1 cellular context compared by ENCODE assay signal in genomic region chr2:10120158-10120937, GRCh38.
A peak's percentile ranks its signal among the peaks of the same experiment; 100 is the strongest.
TF ChIP-seq lines count a peak whose summit lies in the region.

No MANE protein-coding gene starts in this region.

TF ChIP-seq in K562, 482 proteins besides CTCF, POLR2A, EP300 and RAD21 (continued from another document and continues in another):
- peak; percentile 87 for TF ChIP-seq ZNF395 (CRISPR knock-in tag; IDR thresholded peaks at IDR 0.05)
- no peak for TF ChIP-seq ESRRB (CRISPR knock-in tag; IDR thresholded peaks at IDR 0.05; ENCODE audit: borderline replicate concordance)
- peak; percentile 71 for TF ChIP-seq MYNN (IDR thresholded peaks at IDR 0.05)
- no peak for TF ChIP-seq MYNN (CRISPR knock-in tag; IDR thresholded peaks at IDR 0.05)
- TF ChIP-seq ZNF699 (CRISPR knock-in tag; IDR thresholded peaks at IDR 0.05; ENCODE audit: insufficient replicate concordance), result no peak
- TF ChIP-seq MYBL2 (IDR thresholded peaks at IDR 0.05; ENCODE audit: low read depth), result no peak
- no peak for TF ChIP-seq MYBL2 (CRISPR knock-in tag; IDR thresholded peaks at IDR 0.05; ENCODE audit: borderline replicate concordance)
- TF ChIP-seq SIN3A (IDR thresholded peaks at IDR 0.05; ENCODE audit: borderline replicate concordance in 2 of 2, control insufficient read depth in 1 of 2, low read depth in 2 of 2, low read length in 2 of 2), result peak; percentile 65 to 68; a peak in 3 of 4 replicates
- TF ChIP-seq ZZZ3 (IDR thresholded peaks at IDR 0.05), result no peak
- no peak for TF ChIP-seq SMARCA4 (IDR thresholded peaks at IDR 0.05)
- TF ChIP-seq SMAD4 (CRISPR knock-in tag; conservative IDR thresholded peaks at IDR 0.05), result no peak; the same call in 1 of the 2 replicates
- TF ChIP-seq TCF7 (IDR thresholded peaks at IDR 0.05; ENCODE audit: borderline replicate concordance), result no peak
- TF ChIP-seq FOXO4 (CRISPR knock-in tag; IDR thresholded peaks at IDR 0.05), result no peak
- no peak for TF ChIP-seq ZNF311 (CRISPR knock-in tag; IDR thresholded peaks at IDR 0.05)
- no peak; the same call in 1 of the 2 replicates for TF ChIP-seq MXI1 (IDR thresholded peaks at IDR 0.05; ENCODE audit: low read depth, low read length)
- TF ChIP-seq CREB1 (IDR thresholded peaks at IDR 0.05), result peak; percentile 16
- TF ChIP-seq CREB1 (CRISPR knock-in tag; IDR thresholded peaks at IDR 0.05), result no peak
- peak; percentile 15; the same call in 1 of the 2 replicates for TF ChIP-seq NR4A1 (CRISPR knock-in tag; IDR thresholded peaks at IDR 0.05)
- TF ChIP-seq NR4A1 (tag; IDR thresholded peaks at IDR 0.05), result no peak
- TF ChIP-seq PHB2 (IDR thresholded peaks at IDR 0.05; ENCODE audit: low read depth), result no peak
- no peak for TF ChIP-seq JUNB (CRISPR knock-in tag; conservative IDR thresholded peaks at IDR 0.05)
- TF ChIP-seq BRD9 (IDR thresholded peaks at IDR 0.05; ENCODE audit: low read depth, partially characterized antibody), result no peak
- TF ChIP-seq BCLAF1 (IDR thresholded peaks at IDR 0.05; ENCODE audit: borderline replicate concordance in 1 of 2, control insufficient read depth in 1 of 2, low read depth in 2 of 2, low read length in 1 of 2), result 0 out of 4 replicates have a peak, but pooled peaks of 1 of the 2 experiments have one; percentile 11
- no peak for TF ChIP-seq SETDB1 (IDR thresholded peaks at IDR 0.05; ENCODE audit: low read length)
- no peak for TF ChIP-seq ZFP1 (CRISPR knock-in tag; IDR thresholded peaks at IDR 0.05)
- TF ChIP-seq ZNF717 (CRISPR knock-in tag; IDR thresholded peaks at IDR 0.05), result no peak
- peak; percentile 44 for TF ChIP-seq RBM39 (optimal IDR thresholded peaks at IDR 0.05; ENCODE audit: low read depth, low read length)
- TF ChIP-seq HMGXB4 (CRISPR knock-in tag; IDR thresholded peaks at IDR 0.05), result no peak
- no peak for TF ChIP-seq TCF15 (CRISPR knock-in tag; IDR thresholded peaks at IDR 0.05)
- TF ChIP-seq PRMT5 (CRISPR knock-in tag; IDR thresholded peaks at IDR 0.05), result no peak
- no peak for TF ChIP-seq GTF2E2 (tag; IDR thresholded peaks at IDR 0.05)
- TF ChIP-seq YBX1 (IDR thresholded peaks at IDR 0.05), result no peak
- TF ChIP-seq E4F1 (CRISPR knock-in tag; IDR thresholded peaks at IDR 0.05; ENCODE audit: borderline replicate concordance), result no peak
- TF ChIP-seq ZSCAN29 (IDR thresholded peaks at IDR 0.05), result peak; percentile 55; the same call in 1 of the 2 replicates
- peak; percentile 47 for TF ChIP-seq MXD1 (CRISPR knock-in tag; IDR thresholded peaks at IDR 0.05; ENCODE audit: borderline replicate concordance, poor library complexity, severe bottlenecking)
- TF ChIP-seq NELFE (IDR thresholded peaks at IDR 0.05; ENCODE audit: insufficient read depth, insufficient read length), result no peak
- TF ChIP-seq ZNF589 (CRISPR knock-in tag; IDR thresholded peaks at IDR 0.05; ENCODE audit: low read depth), result 0 out of 2 replicates have a peak, but pooled peaks have one; percentile 10
- TF ChIP-seq ZBTB26 (CRISPR knock-in tag; IDR thresholded peaks at IDR 0.05), result peak; percentile 78; the same call in 1 of the 2 replicates
- no peak for TF ChIP-seq ZNF408 (CRISPR knock-in tag; IDR thresholded peaks at IDR 0.05; ENCODE audit: low read depth)
- no peak for TF ChIP-seq NCOA1 (IDR thresholded peaks at IDR 0.05; ENCODE audit: low read depth)
- TF ChIP-seq ZBTB9 (CRISPR knock-in tag; IDR thresholded peaks at IDR 0.05), result peak; percentile 60
- 0 out of 4 replicates have a peak, but pooled peaks of 1 of the 2 experiments have one; percentile 21 for TF ChIP-seq FOXA3 (CRISPR knock-in tag; conservative IDR thresholded peaks at IDR 0.05 in 1 of 2, IDR thresholded peaks at IDR 0.05 in 1 of 2)
- no peak for TF ChIP-seq ZFP91 (CRISPR knock-in tag; IDR thresholded peaks at IDR 0.05)
- peak in 1 of 2 experiments; percentile 42; a peak in 2 of 4 replicates for TF ChIP-seq CSDE1 (IDR thresholded peaks at IDR 0.05)
- TF ChIP-seq ZSCAN32 (CRISPR knock-in tag; IDR thresholded peaks at IDR 0.05), result peak; percentile 83
- TF ChIP-seq SREBF2 (CRISPR knock-in tag; IDR thresholded peaks at IDR 0.05), result no peak
- TF ChIP-seq CXXC5 (CRISPR knock-in tag; IDR thresholded peaks at IDR 0.05), result peak; percentile 89
- peak; percentile 76 for TF ChIP-seq ZNF232 (CRISPR knock-in tag; IDR thresholded peaks at IDR 0.05)
- TF ChIP-seq IFI16 (CRISPR knock-in tag; IDR thresholded peaks at IDR 0.05), result no peak
- no peak for TF ChIP-seq PATZ1 (CRISPR knock-in tag; IDR thresholded peaks at IDR 0.05; ENCODE audit: borderline replicate concordance)
- no peak for TF ChIP-seq MCM3 (IDR thresholded peaks at IDR 0.05)
- peak; percentile 38; the same call in 1 of the 2 replicates for TF ChIP-seq BACH1 (tag; IDR thresholded peaks at IDR 0.05)
